13 cellular contexts compared by ENCODE assay signal in genomic region chr1:54397090-54397591, GRCh38. TPM values are rescaled to one million over a fixed set of nuclear protein-coding genes. Genes with fewer than 3 reads are reported as not detected.
DNase-seq lines count a peak whose midpoint lies in the region; ATAC-seq, FAIRE-seq and TF ChIP-seq lines count a peak whose summit lies in the region.
"Had no signal": no experiment of that assay in that cellular context is flagged by ENCODE, and none has a peak within 500 bp of the region (broad histone marks: within the 10 kb centered on the region; RNA-seq: fewer than 3 reads in every experiment).

No MANE protein-coding gene starts in this region.

- H3K36me3 Mint-ChIP-seq in CD4-positive, CD25-positive, alpha-beta regulatory T cell, result peaks cover 57% of the 10 kb centered on the region

- H3K9me3 Mint-ChIP-seq in CD4-positive, CD25-positive, alpha-beta regulatory T cell, result peaks cover 0 to 2% (median 0%) of the 10 kb centered on the region in 7 donors
- H3K9me3 Mint-ChIP-seq: activated naive CD4-positive, alpha-beta T cell treated with anti-CD3 and anti-CD28 coated beads, Interleukin-2, amount 10 ng/mL, durations not matched to agents 7 days and 5 days had no signal

- TF ChIP-seq CTCF in pancreas (IDR thresholded peaks at IDR 0.05) (no peak), A673 (conservative IDR thresholded peaks at IDR 0.05; ENCODE audit: low read depth, low read length) (no peak)

- no peak overlapping the region for H3K27ac ChIP-seq in CD4-positive, CD25-positive, alpha-beta regulatory T cell (ENCODE audit: insufficient read depth, low read length, poor library complexity, severe bottlenecking)
- H3K27ac ChIP-seq in pancreas (peak overlapping the region in 1 of 4 donors; percentile 29), A673 (ENCODE audit: low read depth, low read length, poor library complexity, severe bottlenecking) (no peak overlapping the region), small intestine (ENCODE audit: low read depth in 1 of 2, low read length in 1 of 2) (peak overlapping the region in 1 of 2 donors; percentile 60)
- H3K27ac ChIP-seq: lower lobe of right lung had no signal

- H3K4me1 Mint-ChIP-seq in CD4-positive, CD25-positive, alpha-beta regulatory T cell, result peaks cover 11 to 61% (median 28%) of the 10 kb centered on the region in 4 donors

- WGBS in pancreas, 2 donors, result 11 to 25% methylated on average over 5 of the region's 5 CpGs
- 28 to 46% (median 34%) methylated on average over 5 of the region's 5 CpGs for WGBS in small intestine, 3 donors

- H3K27me3 Mint-ChIP-seq in CD4-positive, CD25-positive, alpha-beta regulatory T cell, result no peaks in the 10 kb centered on the region
- H3K27me3 Mint-ChIP-seq: activated naive CD4-positive, alpha-beta T cell treated with anti-CD3 and anti-CD28 coated beads, Interleukin-2, amount 10 ng/mL, durations not matched to agents 7 days and 5 days had no signal

- BruUV-seq in A673 (replicated peaks; lab: Mats Ljungman, UMichigan), result no TSS peak

- intact Hi-C loops in Right ventricle myocardium superior (cut with DNase I) (no loop called here), pancreas (cut with DNase I) (loop anchor here in 2 of 3 donors (10.0 kb wide), 2 partner anchors 62 to 112 kb away; no protein-coding TSS in a partner anchor), A673 (cut with micrococcal nuclease; ENCODE audit: unreplicated experiment) (no loop called here)

- no peak overlapping the region for H3K4me3 Mint-ChIP-seq in CD4-positive, CD25-positive, alpha-beta regulatory T cell
- H3K4me3 Mint-ChIP-seq: activated naive CD4-positive, alpha-beta T cell treated with anti-CD3 and anti-CD28 coated beads, Interleukin-2, amount 10 ng/mL, durations not matched to agents 7 days and 5 days had no signal

- FAIRE-seq in pancreas (lab: Jason Lieb, UNC) (no peak), small intestine (lab: Jason Lieb, UNC) (no peak)
- FAIRE-seq: frontal cortex had no signal

- no peak for DNase-seq in CD4-positive, CD25-positive, alpha-beta regulatory T cell
- DNase-seq in OCI-M1 (lab: John Stamatoyannopoulos, UW) (peak; percentile 55), Right ventricle myocardium superior (peak; percentile 85), pancreas (peak in 3 of 6 donors; percentile 37 to 56 (median 51)), SIG-M5 treated with dmso at 0.1 percent for 504 hours (lab: John Stamatoyannopoulos, UW; ENCODE audit: unreplicated experiment) (no peak), A673 (ENCODE audit: low spot score) (no peak), small intestine (no peak)
- DNase-seq in effector CD8-positive, alpha-beta T cell (lab: John Stamatoyannopoulos, UW), result no peak
- DNase-seq: activated naive CD4-positive, alpha-beta T cell treated with anti-CD3 and anti-CD28 coated beads, Interleukin-2, amount 10 ng/mL, durations not matched to agents 7 days and 5 days; lower lobe of right lung; NCI-H1694 treated with DMSO at 0.1 percent for 48 hours; uterus had no signal

- H3K9me3 ChIP-seq in CD4-positive, CD25-positive, alpha-beta regulatory T cell (ENCODE audit: control insufficient read depth in 2 of 2, low read length in 2 of 2), result no peaks in the 10 kb centered on the region
- H3K9me3 ChIP-seq in pancreas, result no peaks in the 10 kb centered on the region
- H3K9me3 ChIP-seq in A673 (ENCODE audit: low read depth, low read length, poor library complexity, severe bottlenecking), result no peaks in the 10 kb centered on the region
- H3K9me3 ChIP-seq in small intestine (ENCODE audit: control insufficient read depth, low read depth), result no peaks in the 10 kb centered on the region
- H3K9me3 ChIP-seq: lower lobe of right lung, uterus had no signal

- peaks cover 75% of the 10 kb centered on the region for H3K36me3 ChIP-seq in CD4-positive, CD25-positive, alpha-beta regulatory T cell (ENCODE audit: control insufficient read depth, insufficient read depth, low read length)
- H3K36me3 ChIP-seq in pancreas, result peaks cover 0 to 12% (median 0%) of the 10 kb centered on the region in 3 donors
- H3K36me3 ChIP-seq in A673 (ENCODE audit: insufficient read depth, low read length, poor library complexity, severe bottlenecking), result peaks cover 12% of the 10 kb centered on the region
- peaks cover 12 to 14% of the 10 kb centered on the region in 2 donors for H3K36me3 ChIP-seq in small intestine (ENCODE audit: control insufficient read depth in 2 of 2, insufficient read depth in 2 of 2, low read length in 2 of 2)
- H3K36me3 ChIP-seq: uterus had no signal

- H3K4me3 ChIP-seq in CD4-positive, CD25-positive, alpha-beta regulatory T cell (ENCODE audit: low read depth, low read length), result no peak overlapping the region
- H3K4me3 ChIP-seq in pancreas (no peak overlapping the region), A673 (ENCODE audit: low read depth, low read length, poor library complexity, severe bottlenecking) (no peak overlapping the region), small intestine (ENCODE audit: low read depth in 1 of 2, low read length in 2 of 2) (no peak overlapping the region)
- H3K4me3 ChIP-seq: lower lobe of right lung, uterus had no signal

- H3K27me3 ChIP-seq in CD4-positive, CD25-positive, alpha-beta regulatory T cell (ENCODE audit: control insufficient read depth, insufficient read depth, low read length), result no peaks in the 10 kb centered on the region
- H3K27me3 ChIP-seq in pancreas (no peaks in the 10 kb centered on the region), A673 (replicated peaks; ENCODE audit: insufficient read depth, low read depth, low read length, poor library complexity) (no peaks in the 10 kb centered on the region), small intestine (ENCODE audit: control insufficient read depth in 2 of 2, insufficient read depth in 2 of 2, low read length in 2 of 2) (no peaks in the 10 kb centered on the region)
- H3K27me3 ChIP-seq: uterus had no signal

- H3K4me1 ChIP-seq in CD4-positive, CD25-positive, alpha-beta regulatory T cell (ENCODE audit: control insufficient read depth, insufficient read depth, low read length, poor library complexity, severe bottlenecking), result peaks cover 4% of the 10 kb centered on the region
- H3K4me1 ChIP-seq in pancreas, result peaks cover 5 to 23% (median 12%) of the 10 kb centered on the region in 3 donors
- no peaks in the 10 kb centered on the region for H3K4me1 ChIP-seq in A673 (ENCODE audit: insufficient read depth, low read length, poor library complexity, severe bottlenecking)
- peaks cover 0 to 8% of the 10 kb centered on the region in 2 donors for H3K4me1 ChIP-seq in small intestine (ENCODE audit: control insufficient read depth in 2 of 2, insufficient read depth in 1 of 2, low read depth in 1 of 2, low read length in 1 of 2)

- POLR2A ChIA-PET in A673 (lab: Charles Lee; ENCODE audit: low non-redundant PET), result no interaction called here

- H3K27ac Mint-ChIP-seq in CD4-positive, CD25-positive, alpha-beta regulatory T cell, result peak overlapping the region in 2 of 3 donors; percentile 23 to 67
- H3K27ac Mint-ChIP-seq: activated naive CD4-positive, alpha-beta T cell treated with anti-CD3 and anti-CD28 coated beads, Interleukin-2, amount 10 ng/mL, durations not matched to agents 7 days and 5 days had no signal

- CTCF ChIA-PET in A673 (lab: Charles Lee), result no interaction called here

- no peak for ATAC-seq in CD4-positive, CD25-positive, alpha-beta regulatory T cell (ENCODE audit: low read depth in 2 of 2)
- ATAC-seq in Right ventricle myocardium superior (ENCODE audit: poor library complexity) (peak; percentile 94), pancreas (peak; percentile 53 to 86 (median 75))

RNA-seq across cellular contexts. Expression of gene SSBP3, which starts 9.1 kb away (rescaled TPM):
- total RNA-seq in CD4-positive, CD25-positive, alpha-beta regulatory T cell, result 30.6 TPM
- polyA plus RNA-seq in CD4-positive, CD25-positive, alpha-beta regulatory T cell, result 1 to 10 TPM; 5.4 to 7.4 (median 6.9) TPM
- total RNA-seq in Right ventricle myocardium superior, result 49.1 TPM
- total RNA-seq in pancreas, result 10 to 100 TPM; 20.5 to 25.2 (median 22.9) TPM
- 10 to 100 TPM; 16.4 to 31.0 TPM for polyA plus RNA-seq in pancreas
- total RNA-seq in A673 (2021), result 43.0 and 55.1 TPM in 2 replicates
- 10 to 100 TPM; 24.2 to 38.7 (median 25.7) TPM for polyA plus RNA-seq in small intestine

Comparison
In these comparisons a context has a peak if more than half of its experiments do, and no peak if none do; other contexts are left out.
1. ATAC-seq: peak in Right ventricle myocardium superior (single experiment) and pancreas (4 of 4); none in CD4-positive, CD25-positive, alpha-beta regulatory T cell (0 of 2).
2. DNase-seq: peak in OCI-M1 (single experiment) and Right ventricle myocardium superior (single experiment); none in CD4-positive, CD25-positive, alpha-beta regulatory T cell (0 of 3), SIG-M5 treated with dmso at 0.1 percent for 504 hours (single experiment), A673 (single experiment), effector CD8-positive, alpha-beta T cell (single experiment) and small intestine (single experiment).
3. intact Hi-C loops: an anchor here in pancreas (10.0 kb wide); none called in Right ventricle myocardium superior and A673.